18 cellular contexts compared by ENCODE assay signal in genomic region chr2:214713080-214713830, GRCh38.
DNase-seq lines count a peak whose midpoint lies in the region; ATAC-seq, FAIRE-seq and TF ChIP-seq lines count a peak whose summit lies in the region.
"Had no signal": no experiment of that assay in that cellular context is flagged by ENCODE, and none has a peak within 500 bp of the region (broad histone marks: within the 10 kb centered on the region; RNA-seq: fewer than 3 reads in every experiment).

No MANE protein-coding gene starts in this region.

- no peak overlapping the region for H3K9ac ChIP-seq in K562 (ENCODE audit: insufficient read depth in 1 of 2, low read depth in 2 of 2, low read length in 2 of 2)
- H3K9ac ChIP-seq: BLaER1 had no signal

- no peaks in the 10 kb centered on the region for H3K9me3 ChIP-seq in K562 (replicated peaks; ENCODE audit: control insufficient read depth, insufficient read depth, low read depth, low read length)

- TF ChIP-seq EP300 in K562 (IDR thresholded peaks at IDR 0.05; ENCODE audit: low read length), result no peak

- FAIRE-seq in K562 (lab: Jason Lieb, UNC) (no peak), H54 (lab: Jason Lieb, UNC) (no peak)
- FAIRE-seq: HTR-8/SVneo had no signal

- H3K27me3 ChIP-seq in K562 (ENCODE audit: control insufficient read depth in 2 of 2, insufficient read depth in 2 of 2, low read length in 2 of 2) (no peaks in the 10 kb centered on the region), foreskin keratinocyte (no peaks in the 10 kb centered on the region), brain microvascular endothelial cell (replicated peaks) (no peaks in the 10 kb centered on the region)
- H3K27me3 ChIP-seq: BLaER1 had no signal

- ATAC-seq in K562, result no peak
- peak; percentile 27 for ATAC-seq in foreskin keratinocyte

- in situ Hi-C loops in K562 (cut with MboI), result loop anchor here (10.0 kb wide), 1 partner anchor 488 kb away; no protein-coding TSS in a partner anchor
- in situ Hi-C loops in brain microvascular endothelial cell (cut with HindIII; ENCODE audit: low pct_ligation_motif_present, low sequenced_read_pairs), result no loop called here

- TF ChIP-seq POLR2A in K562 (conservative IDR thresholded peaks at IDR 0.05) (no peak), H54 (IDR thresholded peaks at IDR 0.05; ENCODE audit: low read depth, low read length) (no peak)

- no peaks in the 10 kb centered on the region for H3K4me1 ChIP-seq in K562 (replicated peaks in 1 of 2; ENCODE audit: control insufficient read depth in 2 of 2, insufficient read depth in 2 of 2, low read length in 2 of 2)
- H3K4me1 ChIP-seq in foreskin keratinocyte, result no peaks in the 10 kb centered on the region

- H3K79me2 ChIP-seq in K562 (ENCODE audit: control insufficient read depth, insufficient read depth, low read length), result no peaks in the 10 kb centered on the region

- H3K4me2 ChIP-seq in K562 (ENCODE audit: insufficient read depth, low read length), result no peak overlapping the region
- H3K4me2 ChIP-seq: BLaER1 had no signal

- H3K36me3 ChIP-seq in K562 (ENCODE audit: control insufficient read depth, insufficient read depth, low read length) (no peaks in the 10 kb centered on the region), brain microvascular endothelial cell (replicated peaks) (no peaks in the 10 kb centered on the region)

- TF ChIP-seq CTCF in K562 (IDR thresholded peaks at IDR 0.05 in 2 of 3, conservative IDR thresholded peaks at IDR 0.05 in 1 of 3; ENCODE audit: insufficient read depth in 2 of 3, low read depth in 1 of 3, low read length in 3 of 3) (no peak), foreskin keratinocyte (conservative IDR thresholded peaks at IDR 0.05) (no peak), brain microvascular endothelial cell (IDR thresholded peaks at IDR 0.05; ENCODE audit: low read depth, low read length, missing control alignments) (no peak)

- H3K4me3 ChIP-seq in K562 (no peak overlapping the region), brain microvascular endothelial cell (ENCODE audit: low read depth, low read length) (no peak overlapping the region)
- H3K4me3 ChIP-seq: BLaER1 had no signal

- H3K9me1 ChIP-seq in K562 (ENCODE audit: control insufficient read depth, insufficient read depth, low read length), result no peaks in the 10 kb centered on the region

- 1% methylated on average over 8 of the region's 8 CpGs for WGBS in K562 (ENCODE audit: insufficient coverage, low coverage, missing lambda C conversion rate)

- POLR2A ChIA-PET in K562 (lab: Yijun Ruan, JAX), result no interaction called here

- no TSS peak for BruUV-seq in K562 (replicated peaks; lab: Mats Ljungman, UMichigan)

- CTCF ChIA-PET in K562 (lab: Yijun Ruan, JAX; ENCODE audit: low intra/inter-chr PET ratio), result no interaction called here

- DNase-seq in NCI-H2029 (lab: John Stamatoyannopoulos, UW), result peak; percentile 27
- DNase-seq in K562 (ENCODE audit: extremely low read depth in 1 of 4, low spot score in 3 of 4), result no peak
- DNase-seq in foreskin keratinocyte, result no peak
- DNase-seq in mucosa of gallbladder (ENCODE audit: low spot score), result peak; percentile 44
- no peak for DNase-seq in H54 (ENCODE audit: insufficient read length, low spot score)
- DNase-seq in brain microvascular endothelial cell, result no peak
- no peak for DNase-seq in SHP77 (lab: John Stamatoyannopoulos, UW)
- no peak for DNase-seq in AG20443 (ENCODE audit: low spot score)
- DNase-seq: DMS153, EL, HCEC 1CT, KBM-7, NCI-H1436, NCI-H2227 treated with DMSO at 0.1 percent for 48 hours, NCI-H524 treated with DMSO at 0.1 percent for 48 hours, SIG-M5 had no signal

- intact Hi-C loops in K562 (cut with micrococcal nuclease), result no loop called here

- no peak for TF ChIP-seq RAD21 in K562 (CRISPR knock-in tag; conservative IDR thresholded peaks at IDR 0.05 in 1 of 2, IDR thresholded peaks at IDR 0.05 in 1 of 2)

- no peaks in the 10 kb centered on the region for H4K20me1 ChIP-seq in K562 (replicated peaks; ENCODE audit: control insufficient read depth, insufficient read depth, low read length)
- H4K20me1 ChIP-seq: BLaER1 had no signal

- no peak overlapping the region for H2AFZ ChIP-seq in K562 (ENCODE audit: low read depth, low read length)

- H3K27ac ChIP-seq in K562 (ENCODE audit: extremely low read depth, low read depth, low read length), result no peak overlapping the region
- H3K27ac ChIP-seq in foreskin keratinocyte, result no peak overlapping the region
- no peak overlapping the region for H3K27ac ChIP-seq in brain microvascular endothelial cell
- H3K27ac ChIP-seq: BLaER1 had no signal

TF ChIP-seq in K562, 482 proteins besides CTCF, POLR2A, EP300 and RAD21:
- TF ChIP-seq MAFG (tag; conservative IDR thresholded peaks at IDR 0.05), result 0 out of 2 replicates have a peak, but pooled peaks have one; percentile 18
- no peak for TF ChIP-seq ASH1L (IDR thresholded peaks at IDR 0.05; ENCODE audit: borderline replicate concordance, low read depth, partially characterized antibody)
- TF ChIP-seq KDM4B (IDR thresholded peaks at IDR 0.05; ENCODE audit: borderline replicate concordance in 2 of 2, low read depth in 1 of 2), result no peak
- no peak for TF ChIP-seq CGGBP1 (CRISPR knock-in tag; IDR thresholded peaks at IDR 0.05)
- TF ChIP-seq PHF8 (IDR thresholded peaks at IDR 0.05; ENCODE audit: borderline replicate concordance, low read length), result no peak
- no peak for TF ChIP-seq DACH1 (IDR thresholded peaks at IDR 0.05; ENCODE audit: partially characterized antibody)
- no peak for TF ChIP-seq PRPF4 (IDR thresholded peaks at IDR 0.05; ENCODE audit: insufficient read depth, low read depth, low read length, poor library complexity, severe bottlenecking)
- TF ChIP-seq PREB (CRISPR knock-in tag; IDR thresholded peaks at IDR 0.05), result no peak
- no peak for TF ChIP-seq POLR2H (tag; IDR thresholded peaks at IDR 0.05; ENCODE audit: low read depth)
- peak; percentile 68 for TF ChIP-seq ZNF316 (IDR thresholded peaks at IDR 0.05)
- no peak for TF ChIP-seq NFE2 (IDR thresholded peaks at IDR 0.05; ENCODE audit: low read depth)
- no peak for TF ChIP-seq ILK (tag; IDR thresholded peaks at IDR 0.05; ENCODE audit: borderline replicate concordance, low read depth)
- no peak for TF ChIP-seq E2F4 (CRISPR knock-in tag; IDR thresholded peaks at IDR 0.05; ENCODE audit: low read depth)
- no peak for TF ChIP-seq MED1 (CRISPR knock-in tag; IDR thresholded peaks at IDR 0.05; ENCODE audit: borderline replicate concordance)
- TF ChIP-seq ZC3H8 (IDR thresholded peaks at IDR 0.05), result no peak
- no peak for TF ChIP-seq ZNF586 (CRISPR knock-in tag; conservative IDR thresholded peaks at IDR 0.05)
- TF ChIP-seq C11orf30 (IDR thresholded peaks at IDR 0.05; ENCODE audit: low read depth), result peak; percentile 31; the same call in 1 of the 2 replicates
- TF ChIP-seq SAFB2 (IDR thresholded peaks at IDR 0.05; ENCODE audit: borderline replicate concordance, low read depth, low read length, severe bottlenecking), result no peak
TF ChIP-seq in K562: peak in this region for 3.

Comparison
In these comparisons a context has a peak if more than half of its experiments do, and no peak if none do; other contexts are left out.
1. DNase-seq: peak in NCI-H2029 (single experiment) and mucosa of gallbladder (single experiment); none in K562 (0 of 4), foreskin keratinocyte (0 of 2), H54 (single experiment), brain microvascular endothelial cell (single experiment), SHP77 (0 of 2) and AG20443 (single experiment).